Comparison of ENCODE assay signal across 1 cellular context in the genomic region with DNA sequence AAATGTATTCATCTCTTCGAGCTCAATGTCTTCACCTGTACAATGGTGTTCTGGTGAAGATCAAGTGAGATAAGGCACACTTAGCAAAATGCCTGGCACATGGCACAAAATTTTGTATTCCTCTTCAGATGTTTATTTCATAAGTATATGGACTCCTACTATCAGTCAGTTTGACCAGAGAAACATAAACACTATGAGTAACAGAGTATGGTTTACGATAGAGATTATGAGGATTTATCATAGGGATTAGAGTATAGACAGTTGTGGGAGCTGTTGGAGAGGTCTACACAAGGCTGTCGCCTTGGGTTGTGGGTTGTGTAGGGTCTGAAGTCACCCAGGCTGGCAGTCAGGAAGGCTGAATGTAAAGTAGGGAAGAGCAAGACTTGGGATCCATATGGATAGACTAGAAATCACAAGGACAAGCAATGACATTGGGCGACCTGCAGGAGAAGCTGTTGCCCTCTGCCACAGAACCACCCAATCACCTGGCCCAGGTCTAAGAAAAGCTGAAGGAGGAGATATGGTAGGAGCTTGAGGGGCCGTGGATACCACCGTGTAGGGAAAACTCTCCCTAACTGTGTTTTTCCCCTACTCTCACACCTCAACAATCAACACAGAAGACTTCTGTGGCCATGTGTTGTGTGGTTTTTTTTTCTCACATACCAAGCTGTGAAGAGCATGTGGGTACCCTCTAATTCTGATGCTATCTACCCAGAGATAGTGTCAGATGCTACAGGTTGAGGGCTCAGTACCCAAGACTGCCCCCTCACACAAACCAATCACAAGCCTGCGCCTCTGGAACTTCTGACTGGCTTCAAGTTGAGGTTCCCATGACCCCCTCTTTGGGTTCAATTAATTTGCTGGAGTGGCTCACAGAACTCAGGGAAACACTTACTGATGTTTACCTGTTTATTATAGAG.
TF ChIP-seq lines count a peak whose summit lies in the region.

No MANE protein-coding gene starts in this region.

TF ChIP-seq in K562, 482 proteins besides CTCF, POLR2A, EP300 and RAD21:
- TF ChIP-seq ETS2 (tag; IDR thresholded peaks at IDR 0.05; ENCODE audit: borderline replicate concordance, poor library complexity, severe bottlenecking) (no peak), XRCC5 (IDR thresholded peaks at IDR 0.05; ENCODE audit: low read depth, low read length) (no peak), ZNF23 (CRISPR knock-in tag; IDR thresholded peaks at IDR 0.05) (no peak), PHF20 (IDR thresholded peaks at IDR 0.05; ENCODE audit: partially characterized antibody) (no peak), PCBP2 (IDR thresholded peaks at IDR 0.05; ENCODE audit: low read depth, low read length, poor library complexity, severe bottlenecking) (no peak), ZNF512 (tag; IDR thresholded peaks at IDR 0.05) (no peak), ZNF12 (CRISPR knock-in tag; IDR thresholded peaks at IDR 0.05) (no peak), NCOA1 (IDR thresholded peaks at IDR 0.05; ENCODE audit: low read depth) (no peak), HMGN3 (IDR thresholded peaks at IDR 0.05; ENCODE audit: borderline replicate concordance, extremely low read depth, insufficient read length, low read depth, low read length) (no peak), MYBL2 (IDR thresholded peaks at IDR 0.05; ENCODE audit: low read depth) (no peak), MYBL2 (CRISPR knock-in tag; IDR thresholded peaks at IDR 0.05; ENCODE audit: borderline replicate concordance) (no peak)
- TF ChIP-seq, protein P1, sequence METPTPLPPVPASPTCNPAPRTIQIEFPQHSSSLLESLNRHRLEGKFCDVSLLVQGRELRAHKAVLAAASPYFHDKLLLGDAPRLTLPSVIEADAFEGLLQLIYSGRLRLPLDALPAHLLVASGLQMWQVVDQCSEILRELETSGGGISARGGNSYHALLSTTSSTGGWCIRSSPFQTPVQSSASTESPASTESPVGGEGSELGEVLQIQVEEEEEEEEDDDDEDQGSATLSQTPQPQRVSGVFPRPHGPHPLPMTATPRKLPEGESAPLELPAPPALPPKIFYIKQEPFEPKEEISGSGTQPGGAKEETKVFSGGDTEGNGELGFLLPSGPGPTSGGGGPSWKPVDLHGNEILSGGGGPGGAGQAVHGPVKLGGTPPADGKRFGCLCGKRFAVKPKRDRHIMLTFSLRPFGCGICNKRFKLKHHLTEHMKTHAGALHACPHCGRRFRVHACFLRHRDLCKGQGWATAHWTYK (CRISPR knock-in tag; IDR thresholded peaks at IDR 0.05), result no peak
- TF ChIP-seq, protein P2, sequence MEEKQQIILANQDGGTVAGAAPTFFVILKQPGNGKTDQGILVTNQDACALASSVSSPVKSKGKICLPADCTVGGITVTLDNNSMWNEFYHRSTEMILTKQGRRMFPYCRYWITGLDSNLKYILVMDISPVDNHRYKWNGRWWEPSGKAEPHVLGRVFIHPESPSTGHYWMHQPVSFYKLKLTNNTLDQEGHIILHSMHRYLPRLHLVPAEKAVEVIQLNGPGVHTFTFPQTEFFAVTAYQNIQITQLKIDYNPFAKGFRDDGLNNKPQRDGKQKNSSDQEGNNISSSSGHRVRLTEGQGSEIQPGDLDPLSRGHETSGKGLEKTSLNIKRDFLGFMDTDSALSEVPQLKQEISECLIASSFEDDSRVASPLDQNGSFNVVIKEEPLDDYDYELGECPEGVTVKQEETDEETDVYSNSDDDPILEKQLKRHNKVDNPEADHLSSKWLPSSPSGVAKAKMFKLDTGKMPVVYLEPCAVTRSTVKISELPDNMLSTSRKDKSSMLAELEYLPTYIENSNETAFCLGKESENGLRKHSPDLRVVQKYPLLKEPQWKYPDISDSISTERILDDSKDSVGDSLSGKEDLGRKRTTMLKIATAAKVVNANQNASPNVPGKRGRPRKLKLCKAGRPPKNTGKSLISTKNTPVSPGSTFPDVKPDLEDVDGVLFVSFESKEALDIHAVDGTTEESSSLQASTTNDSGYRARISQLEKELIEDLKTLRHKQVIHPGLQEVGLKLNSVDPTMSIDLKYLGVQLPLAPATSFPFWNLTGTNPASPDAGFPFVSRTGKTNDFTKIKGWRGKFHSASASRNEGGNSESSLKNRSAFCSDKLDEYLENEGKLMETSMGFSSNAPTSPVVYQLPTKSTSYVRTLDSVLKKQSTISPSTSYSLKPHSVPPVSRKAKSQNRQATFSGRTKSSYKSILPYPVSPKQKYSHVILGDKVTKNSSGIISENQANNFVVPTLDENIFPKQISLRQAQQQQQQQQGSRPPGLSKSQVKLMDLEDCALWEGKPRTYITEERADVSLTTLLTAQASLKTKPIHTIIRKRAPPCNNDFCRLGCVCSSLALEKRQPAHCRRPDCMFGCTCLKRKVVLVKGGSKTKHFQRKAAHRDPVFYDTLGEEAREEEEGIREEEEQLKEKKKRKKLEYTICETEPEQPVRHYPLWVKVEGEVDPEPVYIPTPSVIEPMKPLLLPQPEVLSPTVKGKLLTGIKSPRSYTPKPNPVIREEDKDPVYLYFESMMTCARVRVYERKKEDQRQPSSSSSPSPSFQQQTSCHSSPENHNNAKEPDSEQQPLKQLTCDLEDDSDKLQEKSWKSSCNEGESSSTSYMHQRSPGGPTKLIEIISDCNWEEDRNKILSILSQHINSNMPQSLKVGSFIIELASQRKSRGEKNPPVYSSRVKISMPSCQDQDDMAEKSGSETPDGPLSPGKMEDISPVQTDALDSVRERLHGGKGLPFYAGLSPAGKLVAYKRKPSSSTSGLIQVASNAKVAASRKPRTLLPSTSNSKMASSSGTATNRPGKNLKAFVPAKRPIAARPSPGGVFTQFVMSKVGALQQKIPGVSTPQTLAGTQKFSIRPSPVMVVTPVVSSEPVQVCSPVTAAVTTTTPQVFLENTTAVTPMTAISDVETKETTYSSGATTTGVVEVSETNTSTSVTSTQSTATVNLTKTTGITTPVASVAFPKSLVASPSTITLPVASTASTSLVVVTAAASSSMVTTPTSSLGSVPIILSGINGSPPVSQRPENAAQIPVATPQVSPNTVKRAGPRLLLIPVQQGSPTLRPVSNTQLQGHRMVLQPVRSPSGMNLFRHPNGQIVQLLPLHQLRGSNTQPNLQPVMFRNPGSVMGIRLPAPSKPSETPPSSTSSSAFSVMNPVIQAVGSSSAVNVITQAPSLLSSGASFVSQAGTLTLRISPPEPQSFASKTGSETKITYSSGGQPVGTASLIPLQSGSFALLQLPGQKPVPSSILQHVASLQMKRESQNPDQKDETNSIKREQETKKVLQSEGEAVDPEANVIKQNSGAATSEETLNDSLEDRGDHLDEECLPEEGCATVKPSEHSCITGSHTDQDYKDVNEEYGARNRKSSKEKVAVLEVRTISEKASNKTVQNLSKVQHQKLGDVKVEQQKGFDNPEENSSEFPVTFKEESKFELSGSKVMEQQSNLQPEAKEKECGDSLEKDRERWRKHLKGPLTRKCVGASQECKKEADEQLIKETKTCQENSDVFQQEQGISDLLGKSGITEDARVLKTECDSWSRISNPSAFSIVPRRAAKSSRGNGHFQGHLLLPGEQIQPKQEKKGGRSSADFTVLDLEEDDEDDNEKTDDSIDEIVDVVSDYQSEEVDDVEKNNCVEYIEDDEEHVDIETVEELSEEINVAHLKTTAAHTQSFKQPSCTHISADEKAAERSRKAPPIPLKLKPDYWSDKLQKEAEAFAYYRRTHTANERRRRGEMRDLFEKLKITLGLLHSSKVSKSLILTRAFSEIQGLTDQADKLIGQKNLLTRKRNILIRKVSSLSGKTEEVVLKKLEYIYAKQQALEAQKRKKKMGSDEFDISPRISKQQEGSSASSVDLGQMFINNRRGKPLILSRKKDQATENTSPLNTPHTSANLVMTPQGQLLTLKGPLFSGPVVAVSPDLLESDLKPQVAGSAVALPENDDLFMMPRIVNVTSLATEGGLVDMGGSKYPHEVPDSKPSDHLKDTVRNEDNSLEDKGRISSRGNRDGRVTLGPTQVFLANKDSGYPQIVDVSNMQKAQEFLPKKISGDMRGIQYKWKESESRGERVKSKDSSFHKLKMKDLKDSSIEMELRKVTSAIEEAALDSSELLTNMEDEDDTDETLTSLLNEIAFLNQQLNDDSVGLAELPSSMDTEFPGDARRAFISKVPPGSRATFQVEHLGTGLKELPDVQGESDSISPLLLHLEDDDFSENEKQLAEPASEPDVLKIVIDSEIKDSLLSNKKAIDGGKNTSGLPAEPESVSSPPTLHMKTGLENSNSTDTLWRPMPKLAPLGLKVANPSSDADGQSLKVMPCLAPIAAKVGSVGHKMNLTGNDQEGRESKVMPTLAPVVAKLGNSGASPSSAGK (IDR thresholded peaks at IDR 0.05), result no peak
- TF ChIP-seq, protein P3, sequence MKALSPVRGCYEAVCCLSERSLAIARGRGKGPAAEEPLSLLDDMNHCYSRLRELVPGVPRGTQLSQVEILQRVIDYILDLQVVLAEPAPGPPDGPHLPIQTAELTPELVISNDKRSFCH (CRISPR knock-in tag; IDR thresholded peaks at IDR 0.05), result no peak
- TF ChIP-seq, protein P3 (tag; IDR thresholded peaks at IDR 0.05), result no peak
